8 cellular contexts compared by ENCODE assay signal in genomic region chr5:139696894-139697658, GRCh38. TPM values are rescaled to one million over a fixed set of nuclear protein-coding genes. Genes with fewer than 3 reads are reported as not detected.
DNase-seq lines count a peak whose midpoint lies in the region; ATAC-seq and TF ChIP-seq lines count a peak whose summit lies in the region.

No MANE protein-coding gene starts in this region.

- 26% methylated on average over 23 of the region's 55 CpGs for WGBS in right lobe of liver (ENCODE audit: insufficient coverage, low coverage, low lambda C conversion rate, missing lambda C conversion rate)
- 0 to 6% (median 2%) methylated on average over 19 to 55 of the region's 55 CpGs for whole genome bisulfite sequencing in stomach, 5 donors

- CTCF ChIA-PET in T-cell (lab: Charles Lee): no interaction called here

- TF ChIP-seq CTCF in right lobe of liver (IDR thresholded peaks at IDR 0.05): no peak
- TF ChIP-seq CTCF in stomach (IDR thresholded peaks at IDR 0.05): no peak

- intact Hi-C loops in dendritic cell treated with granulocyte-macrophage colony-stimulating factor and Interleukin-4, amounts not matched to agents 40 ng/mL and 50 ng/mL, for 4 days (cut with micrococcal nuclease): loop anchor here (5.0 kb wide), 1 partner anchor 50 kb away; no protein-coding TSS in a partner anchor
- intact Hi-C loops in right lobe of liver (cut with DNase I) (loop anchor here (10.0 kb wide), 2 partner anchors 58 to 68 kb away; no protein-coding TSS in a partner anchor), stomach (cut with DNase I; ENCODE audit: low total_unique reads) (loop anchor here (10.0 kb wide), 1 partner anchor 68 kb away; no protein-coding TSS in a partner anchor)

- H3K27me3 ChIP-seq in right lobe of liver: no peaks in the 10 kb centered on the region
- peaks cover 0 to 19% (median 11%) of the 10 kb centered on the region in 3 donors for H3K27me3 ChIP-seq in stomach

- no peak overlapping the region for H3K27ac Mint-ChIP-seq in T-cell
- peak overlapping the region; percentile 75 for H3K27ac Mint-ChIP-seq in dendritic cell treated with granulocyte-macrophage colony-stimulating factor and Interleukin-4, amounts not matched to agents 40 ng/mL and 50 ng/mL, for 4 days

- H3K4me3 ChIP-seq in right lobe of liver: peak overlapping the region in 1 of 3 donors; percentile 19
- peak overlapping the region; percentile 30 to 50 (median 41) for H3K4me3 ChIP-seq in stomach

- POLR2A ChIA-PET in T-cell (lab: Charles Lee): no interaction called here

- H3K36me3 Mint-ChIP-seq in T-cell: no peaks in the 10 kb centered on the region
- H3K36me3 Mint-ChIP-seq in dendritic cell treated with granulocyte-macrophage colony-stimulating factor and Interleukin-4, amounts not matched to agents 40 ng/mL and 50 ng/mL, for 4 days (ENCODE audit: low read depth): no peaks in the 10 kb centered on the region

- H3K27ac ChIP-seq in right lobe of liver: peak overlapping the region; percentile 33 to 63 (median 47)
- H3K27ac ChIP-seq in stomach: peak overlapping the region; percentile 77 to 92 (median 86)

- peaks cover 20 to 39% (median 28%) of the 10 kb centered on the region in 3 donors for H3K4me1 Mint-ChIP-seq in T-cell
- H3K4me1 Mint-ChIP-seq in dendritic cell treated with granulocyte-macrophage colony-stimulating factor and Interleukin-4, amounts not matched to agents 40 ng/mL and 50 ng/mL, for 4 days (ENCODE audit: low read depth): peaks cover 73% of the 10 kb centered on the region

- no peaks in the 10 kb centered on the region for H3K9me3 Mint-ChIP-seq in T-cell
- no peaks in the 10 kb centered on the region for H3K9me3 Mint-ChIP-seq in dendritic cell treated with granulocyte-macrophage colony-stimulating factor and Interleukin-4, amounts not matched to agents 40 ng/mL and 50 ng/mL, for 4 days

- no peaks in the 10 kb centered on the region for H3K9me3 ChIP-seq in right lobe of liver
- no peaks in the 10 kb centered on the region for H3K9me3 ChIP-seq in stomach

- peak in 3 of 4 experiments; percentile 46 to 66 (median 55) for ATAC-seq in T-cell (replicated peaks in 1 of 4)
- ATAC-seq in right lobe of liver: peak; percentile 29 to 59 (median 46)
- no peak for ATAC-seq in HG03139 (IDR thresholded peaks at IDR 0.05; ENCODE audit: unreplicated experiment)

- peaks cover 5 to 29% of the 10 kb centered on the region in 2 donors for H3K27me3 Mint-ChIP-seq in T-cell
- peaks cover 54% of the 10 kb centered on the region for H3K27me3 Mint-ChIP-seq in dendritic cell treated with granulocyte-macrophage colony-stimulating factor and Interleukin-4, amounts not matched to agents 40 ng/mL and 50 ng/mL, for 4 days

- H3K36me3 ChIP-seq in right lobe of liver: no peaks in the 10 kb centered on the region
- H3K36me3 ChIP-seq in stomach: no peaks in the 10 kb centered on the region

- H3K4me3 Mint-ChIP-seq in T-cell: peak overlapping the region; percentile 21 to 83 (median 52)
- H3K4me3 Mint-ChIP-seq in dendritic cell treated with granulocyte-macrophage colony-stimulating factor and Interleukin-4, amounts not matched to agents 40 ng/mL and 50 ng/mL, for 4 days: peak overlapping the region; percentile 67

- peak; percentile 46 for DNase-seq in stimulated activated CD4-positive, alpha-beta T cell treated with anti-CD3 and anti-CD28 coated beads, Interleukin-15, amount 100 ng/mL, for 24 hours
- no peak for DNase-seq in stimulated activated CD4-positive, alpha-beta T cell treated with anti-CD3 and anti-CD28 coated beads, Interleukin-2, amount 100 ng/mL, for 48 hours
- DNase-seq in T-cell: peak in 8 of 34 experiments; percentile 12 to 22 (median 20)
- DNase-seq in right lobe of liver: peak in 1 of 3 donors; percentile 73
- peak; percentile 63 for DNase-seq in stomach
- DNase-seq in NCI-H774 (lab: John Stamatoyannopoulos, UW): no peak

- no peak for TF ChIP-seq EP300 in stomach (IDR thresholded peaks at IDR 0.05)

- no peak for TF ChIP-seq POLR2A in right lobe of liver (IDR thresholded peaks at IDR 0.05)
- TF ChIP-seq POLR2A in stomach (IDR thresholded peaks at IDR 0.05): no peak

- peaks cover 0 to 31% (median 5%) of the 10 kb centered on the region in 4 donors for H3K4me1 ChIP-seq in right lobe of liver
- peaks cover 36 to 65% (median 51%) of the 10 kb centered on the region in 4 donors for H3K4me1 ChIP-seq in stomach

RNA-seq across cellular contexts. Expression of gene CXXC5, which starts 48.9 kb away (rescaled TPM):
- total RNA-seq in T-cell: 1 to 10 TPM; 5.1 to 7.6 (median 6.2) TPM
- total RNA-seq in right lobe of liver: 10 to 100 TPM; 44.5 to 84.9 (median 66.4) TPM
- total RNA-seq in stomach: 100 to 1,000 TPM in 1 of 5 donors, 10 to 100 TPM in 4; 25.9 to 101 (median 32.7) TPM
- 10 to 100 TPM; 18.3 to 26.3 (median 22.2) TPM for polyA plus RNA-seq in stomach

Comparison
In these comparisons a context has a peak if more than half of its experiments do, and no peak if none do; other contexts are left out.
1. DNase-seq: peak in stimulated activated CD4-positive, alpha-beta T cell treated with anti-CD3 and anti-CD28 coated beads, Interleukin-15, amount 100 ng/mL, for 24 hours (single experiment) and stomach (single experiment); none in stimulated activated CD4-positive, alpha-beta T cell treated with anti-CD3 and anti-CD28 coated beads, Interleukin-2, amount 100 ng/mL, for 48 hours (0 of 2) and NCI-H774 (single experiment).